ENCODE assay signal across 17 cellular contexts in genomic region chr4:106854970-106855369, GRCh38.
DNase-seq lines count a peak whose midpoint lies in the region; ATAC-seq and TF ChIP-seq lines count a peak whose summit lies in the region.
"Had no signal": no experiment of that assay in that cellular context is flagged by ENCODE, and none has a peak within 500 bp of the region (broad histone marks: within the 10 kb centered on the region; RNA-seq: fewer than 3 reads in every experiment).

No MANE protein-coding gene starts in this region.

- TF ChIP-seq CTCF in choroid plexus epithelial cell (conservative IDR thresholded peaks at IDR 0.05; ENCODE audit: low read depth, low read length), result no peak
- TF ChIP-seq CTCF in left lung (IDR thresholded peaks at IDR 0.05), result no peak

- H3K9me3 ChIP-seq in left lung, result no peaks in the 10 kb centered on the region

- H3K4me1 ChIP-seq in ACC112 (ENCODE audit: control insufficient read depth, insufficient read depth, low read length, unreplicated experiment) (peaks cover 3% of the 10 kb centered on the region), left lung (no peaks in the 10 kb centered on the region)

- no peak overlapping the region for H3K27ac ChIP-seq in ACC112 (ENCODE audit: low read depth, low read length)
- H3K27ac ChIP-seq in left lung, result no peak overlapping the region

- intact Hi-C loops in left lung (cut with DNase I), result no loop called here

- no peak overlapping the region for H2AFZ ChIP-seq in ACC112 (ENCODE audit: low read length, unreplicated experiment)

- peak; percentile 3 for DNase-seq in NCI-H1105 (lab: John Stamatoyannopoulos, UW)
- DNase-seq in choroid plexus epithelial cell (ENCODE audit: low read depth), result peak; percentile 35
- no peak for DNase-seq in left lung
- DNase-seq in stimulated activated CD8-positive, alpha-beta memory T cell treated with anti-CD3 and anti-CD28 coated beads, Interleukin-4, amount 100 ng/mL, for 48 hours, result no peak
- DNase-seq: C1 segment of cervical spinal cord, DMS79 treated with DMSO at 0.1 percent for 48 hours, H9, IMR-90, NCI-H2081, NCI-H510A, NCI-H82, OCI-M1, RPMI8226, SHP77 treated with DMSO at 0.1 percent for 48 hours had no signal

- ATAC-seq in left lung (peak; percentile 71), HG03378 (IDR thresholded peaks at IDR 0.05; ENCODE audit: unreplicated experiment) (no peak), GM19397 (IDR thresholded peaks at IDR 0.05; ENCODE audit: unreplicated experiment) (no peak)

- H3K36me3 ChIP-seq in ACC112 (ENCODE audit: insufficient read depth, low read length) (no peaks in the 10 kb centered on the region), left lung (no peaks in the 10 kb centered on the region)

- H3K27me3 ChIP-seq in ACC112 (ENCODE audit: insufficient read depth, low read length) (no peaks in the 10 kb centered on the region), left lung (no peaks in the 10 kb centered on the region)

- H3K4me3 ChIP-seq in ACC112 (ENCODE audit: low read depth, low read length), result peak overlapping the region; percentile 49; the same call in 1 of the 2 replicates
- H3K4me3 ChIP-seq in choroid plexus epithelial cell (ENCODE audit: low read depth, low read length), result no peak overlapping the region
- H3K4me3 ChIP-seq in left lung, result no peak overlapping the region

- no peaks in the 10 kb centered on the region for H3K79me2 ChIP-seq in ACC112 (ENCODE audit: control insufficient read depth, insufficient read depth, low read length, unreplicated experiment)

Comparison
In these comparisons a context has a peak if more than half of its experiments do, and no peak if none do; other contexts are left out.
1. DNase-seq: peak in NCI-H1105 (single experiment) and choroid plexus epithelial cell (single experiment); none in left lung (0 of 2) and stimulated activated CD8-positive, alpha-beta memory T cell treated with anti-CD3 and anti-CD28 coated beads, Interleukin-4, amount 100 ng/mL, for 48 hours (single experiment).